15 cellular contexts compared by ENCODE assay signal in genomic region chr4:24924309-24924781, GRCh38. TPM values are rescaled to one million over a fixed set of nuclear protein-coding genes. Genes with fewer than 3 reads are reported as not detected.
DNase-seq lines count a peak whose midpoint lies in the region; ATAC-seq, FAIRE-seq and TF ChIP-seq lines count a peak whose summit lies in the region.
"Had no signal": no experiment of that assay in that cellular context is flagged by ENCODE, and none has a peak within 500 bp of the region (broad histone marks: within the 10 kb centered on the region; RNA-seq: fewer than 3 reads in every experiment).

No MANE protein-coding gene starts in this region.

- POLR2A ChIA-PET in BJ (lab: Charles Lee), result interaction anchor here (0.6 to 0.7 kb wide), 2 partner anchors 250 to 351 kb away, joined by 3 to 4 read pairs; no protein-coding TSS in a partner anchor

- no peak for TF ChIP-seq POLR2A in lower leg skin (IDR thresholded peaks at IDR 0.05)

- FAIRE-seq in RCC 7860 (lab: Jason Lieb, UNC), result peak; percentile 100

- ATAC-seq in GM18907 (IDR thresholded peaks at IDR 0.05; ENCODE audit: unreplicated experiment), result no peak

- no peak for TF ChIP-seq CTCF in BJ (IDR thresholded peaks at IDR 0.05; ENCODE audit: insufficient read depth, low read depth, low read length)
- no peak for TF ChIP-seq CTCF in lower leg skin (IDR thresholded peaks at IDR 0.05)

- H3K27ac ChIP-seq in epithelial cell of prostate, result no peak overlapping the region
- H3K27ac ChIP-seq: esophagus muscularis mucosa, SJSA1 had no signal

- 59 to 63% methylated on average over 3 of the region's 3 CpGs for WGBS in lower leg skin, 2 donors

- DNase-seq in BJ (ENCODE audit: low read depth) (peak; percentile 96), RCC 7860 (ENCODE audit: low spot score) (peak; percentile 98), epithelial cell of prostate (ENCODE audit: low read depth, low spot score) (peak; percentile 8), non-pigmented ciliary epithelial cell (ENCODE audit: low read depth) (peak; percentile 98), occipital lobe (lab: John Stamatoyannopoulos, UW) (no peak), lower leg skin (ENCODE audit: low spot score in 2 of 2) (no peak), NCI-H146 treated with DMSO at 0.1 percent for 48 hours (lab: John Stamatoyannopoulos, UW; ENCODE audit: unreplicated experiment) (no peak)
- DNase-seq: activated CD4-positive, CD25-positive, alpha-beta regulatory T cell; activated T-cell treated with anti-CD3 and anti-CD28 coated beads, Interleukin-2, amount 50 U/mL, for 72 hours; CD8-positive, alpha-beta memory T cell; NCI-H146 had no signal

- intact Hi-C loops in lower leg skin (cut with DNase I; ENCODE audit: low total_unique reads), result no loop called here

- CTCF ChIA-PET in BJ (lab: Yijun Ruan, JAX), result interaction anchor here (1.2 to 1.5 kb wide), 3 partner anchors 9 to 448 kb away, joined by 3 to 10 read pairs (median 3); no protein-coding TSS in a partner anchor

- peaks cover 7% of the 10 kb centered on the region for H3K27me3 ChIP-seq in BJ (ENCODE audit: control insufficient read depth, insufficient read depth, low read length)
- H3K27me3 ChIP-seq: esophagus muscularis mucosa, SJSA1 had no signal

- H3K36me3 ChIP-seq in BJ (ENCODE audit: control insufficient read depth, insufficient read depth, low read length), result no peaks in the 10 kb centered on the region
- H3K36me3 ChIP-seq: esophagus muscularis mucosa, HAP-1, SJSA1 had no signal

- H3K4me3 ChIP-seq in BJ (ENCODE audit: low read depth, low read length) (no peak overlapping the region), lower leg skin (ENCODE audit: low read depth, poor library complexity, severe bottlenecking) (no peak overlapping the region)
- H3K4me3 ChIP-seq: esophagus muscularis mucosa, HAP-1, SJSA1 had no signal

RNA-seq across cellular contexts. Expression of gene CCDC149, which starts 11.5 kb away (rescaled TPM):
- 10.2 and 11.1 TPM in 2 replicates for polyA plus RNA-seq in BJ (2011; rRNA removed)
- polyA minus RNA-seq in BJ (2011; rRNA and poly(A)+ RNA removed), result 5.5 and 7.9 TPM in 2 replicates
- total RNA-seq in occipital lobe (20.9 TPM), lower leg skin (10 to 100 TPM in 2 of 4 donors, 1 to 10 TPM in 2; 6.2 to 12.5 (median 11.2) TPM)
- polyA plus RNA-seq: CD8-positive, alpha-beta memory T cell had no signal

Comparison
In these comparisons a context has a peak if more than half of its experiments do, and no peak if none do; other contexts are left out.
1. DNase-seq: peak in BJ (single experiment), RCC 7860 (single experiment), epithelial cell of prostate (single experiment) and non-pigmented ciliary epithelial cell (single experiment); none in occipital lobe (single experiment), lower leg skin (0 of 2) and NCI-H146 treated with DMSO at 0.1 percent for 48 hours (single experiment).